Comparison of ENCODE assay signal across 1 cellular context in genomic region chr10:97726636-97727178, GRCh38.
A peak's percentile ranks its signal among the peaks of the same experiment; 100 is the strongest.
TF ChIP-seq lines count a peak whose summit lies in the region.

No MANE protein-coding gene starts in this region.

TF ChIP-seq in K562, 482 proteins besides CTCF, POLR2A, EP300 and RAD21 (continued from another document):
- TF ChIP-seq RREB1 (CRISPR knock-in tag; IDR thresholded peaks at IDR 0.05) (no peak), KLF16 (IDR thresholded peaks at IDR 0.05) (no peak), MTF1 (CRISPR knock-in tag; IDR thresholded peaks at IDR 0.05; ENCODE audit: borderline replicate concordance) (no peak), SNIP1 (IDR thresholded peaks at IDR 0.05; ENCODE audit: low read depth) (no peak), ZBTB34 (CRISPR knock-in tag; IDR thresholded peaks at IDR 0.05) (no peak), TRIM25 (IDR thresholded peaks at IDR 0.05; ENCODE audit: borderline replicate concordance) (no peak), KDM1A (IDR thresholded peaks at IDR 0.05) (no peak), CREB1 (IDR thresholded peaks at IDR 0.05) (no peak), CREB1 (CRISPR knock-in tag; IDR thresholded peaks at IDR 0.05) (no peak), FOXA1 (IDR thresholded peaks at IDR 0.05; ENCODE audit: borderline replicate concordance) (no peak), MEIS2 (IDR thresholded peaks at IDR 0.05; ENCODE audit: partially characterized antibody) (peak; percentile 70), CC2D1A (IDR thresholded peaks at IDR 0.05) (no peak), PHTF2 (CRISPR knock-in tag; IDR thresholded peaks at IDR 0.05) (no peak)
- TF ChIP-seq, protein P1, sequence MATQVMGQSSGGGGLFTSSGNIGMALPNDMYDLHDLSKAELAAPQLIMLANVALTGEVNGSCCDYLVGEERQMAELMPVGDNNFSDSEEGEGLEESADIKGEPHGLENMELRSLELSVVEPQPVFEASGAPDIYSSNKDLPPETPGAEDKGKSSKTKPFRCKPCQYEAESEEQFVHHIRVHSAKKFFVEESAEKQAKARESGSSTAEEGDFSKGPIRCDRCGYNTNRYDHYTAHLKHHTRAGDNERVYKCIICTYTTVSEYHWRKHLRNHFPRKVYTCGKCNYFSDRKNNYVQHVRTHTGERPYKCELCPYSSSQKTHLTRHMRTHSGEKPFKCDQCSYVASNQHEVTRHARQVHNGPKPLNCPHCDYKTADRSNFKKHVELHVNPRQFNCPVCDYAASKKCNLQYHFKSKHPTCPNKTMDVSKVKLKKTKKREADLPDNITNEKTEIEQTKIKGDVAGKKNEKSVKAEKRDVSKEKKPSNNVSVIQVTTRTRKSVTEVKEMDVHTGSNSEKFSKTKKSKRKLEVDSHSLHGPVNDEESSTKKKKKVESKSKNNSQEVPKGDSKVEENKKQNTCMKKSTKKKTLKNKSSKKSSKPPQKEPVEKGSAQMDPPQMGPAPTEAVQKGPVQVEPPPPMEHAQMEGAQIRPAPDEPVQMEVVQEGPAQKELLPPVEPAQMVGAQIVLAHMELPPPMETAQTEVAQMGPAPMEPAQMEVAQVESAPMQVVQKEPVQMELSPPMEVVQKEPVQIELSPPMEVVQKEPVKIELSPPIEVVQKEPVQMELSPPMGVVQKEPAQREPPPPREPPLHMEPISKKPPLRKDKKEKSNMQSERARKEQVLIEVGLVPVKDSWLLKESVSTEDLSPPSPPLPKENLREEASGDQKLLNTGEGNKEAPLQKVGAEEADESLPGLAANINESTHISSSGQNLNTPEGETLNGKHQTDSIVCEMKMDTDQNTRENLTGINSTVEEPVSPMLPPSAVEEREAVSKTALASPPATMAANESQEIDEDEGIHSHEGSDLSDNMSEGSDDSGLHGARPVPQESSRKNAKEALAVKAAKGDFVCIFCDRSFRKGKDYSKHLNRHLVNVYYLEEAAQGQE (CRISPR knock-in tag; IDR thresholded peaks at IDR 0.05; ENCODE audit: low read depth): no peak
- TF ChIP-seq, protein P2, sequence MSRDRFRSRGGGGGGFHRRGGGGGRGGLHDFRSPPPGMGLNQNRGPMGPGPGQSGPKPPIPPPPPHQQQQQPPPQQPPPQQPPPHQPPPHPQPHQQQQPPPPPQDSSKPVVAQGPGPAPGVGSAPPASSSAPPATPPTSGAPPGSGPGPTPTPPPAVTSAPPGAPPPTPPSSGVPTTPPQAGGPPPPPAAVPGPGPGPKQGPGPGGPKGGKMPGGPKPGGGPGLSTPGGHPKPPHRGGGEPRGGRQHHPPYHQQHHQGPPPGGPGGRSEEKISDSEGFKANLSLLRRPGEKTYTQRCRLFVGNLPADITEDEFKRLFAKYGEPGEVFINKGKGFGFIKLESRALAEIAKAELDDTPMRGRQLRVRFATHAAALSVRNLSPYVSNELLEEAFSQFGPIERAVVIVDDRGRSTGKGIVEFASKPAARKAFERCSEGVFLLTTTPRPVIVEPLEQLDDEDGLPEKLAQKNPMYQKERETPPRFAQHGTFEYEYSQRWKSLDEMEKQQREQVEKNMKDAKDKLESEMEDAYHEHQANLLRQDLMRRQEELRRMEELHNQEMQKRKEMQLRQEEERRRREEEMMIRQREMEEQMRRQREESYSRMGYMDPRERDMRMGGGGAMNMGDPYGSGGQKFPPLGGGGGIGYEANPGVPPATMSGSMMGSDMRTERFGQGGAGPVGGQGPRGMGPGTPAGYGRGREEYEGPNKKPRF (IDR thresholded peaks at IDR 0.05; ENCODE audit: low read depth, low read length): no peak
- TF ChIP-seq, protein P3, sequence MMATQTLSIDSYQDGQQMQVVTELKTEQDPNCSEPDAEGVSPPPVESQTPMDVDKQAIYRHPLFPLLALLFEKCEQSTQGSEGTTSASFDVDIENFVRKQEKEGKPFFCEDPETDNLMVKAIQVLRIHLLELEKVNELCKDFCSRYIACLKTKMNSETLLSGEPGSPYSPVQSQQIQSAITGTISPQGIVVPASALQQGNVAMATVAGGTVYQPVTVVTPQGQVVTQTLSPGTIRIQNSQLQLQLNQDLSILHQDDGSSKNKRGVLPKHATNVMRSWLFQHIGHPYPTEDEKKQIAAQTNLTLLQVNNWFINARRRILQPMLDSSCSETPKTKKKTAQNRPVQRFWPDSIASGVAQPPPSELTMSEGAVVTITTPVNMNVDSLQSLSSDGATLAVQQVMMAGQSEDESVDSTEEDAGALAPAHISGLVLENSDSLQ (IDR thresholded peaks at IDR 0.05): 0 out of 2 replicates have a peak, but pooled peaks have one; percentile 17
